In genomic region chr11:109641549-109641948, GRCh38 we compare ENCODE assay signal across 9 cellular contexts.
DNase-seq lines count a peak whose midpoint lies in the region; ATAC-seq and TF ChIP-seq lines count a peak whose summit lies in the region.
"Had no signal": no experiment of that assay in that cellular context is flagged by ENCODE, and none has a peak within 500 bp of the region (broad histone marks: within the 10 kb centered on the region; RNA-seq: fewer than 3 reads in every experiment).

No MANE protein-coding gene starts in this region.

- POLR2A ChIA-PET in HCT116 (lab: Charles Lee): no interaction called here

- H3K27me3 Mint-ChIP-seq in activated T-helper 2 cell treated with anti-CD3 and anti-CD28 coated beads, Interferon-gamma antibody, Interleukin-2, Interleukin-4, amounts not matched to agents 10 μg/mL and 5 μg/mL and 100 μg/mL, durations not matched to agents 14 hours and 24 hours and 36 hours (ENCODE audit: low read depth): no peaks in the 10 kb centered on the region

- no peaks in the 10 kb centered on the region for H3K9me2 ChIP-seq in HCT116 (ENCODE audit: insufficient read depth)

- H3K4me1 Mint-ChIP-seq in activated T-helper 2 cell treated with anti-CD3 and anti-CD28 coated beads, Interferon-gamma antibody, Interleukin-2, Interleukin-4, amounts not matched to agents 10 μg/mL and 5 μg/mL and 100 μg/mL, durations not matched to agents 14 hours and 24 hours and 36 hours (ENCODE audit: low read depth): no peaks in the 10 kb centered on the region

- ATAC-seq in HCT116 (no peak), SK-N-SH treated with all-trans-retinoic acid at 6 μM for 48 hours (peak; percentile 63; the same call in 2 of the 3 replicates)

- DNase-seq in A172 (ENCODE audit: low spot score) (peak; percentile 36), HCT116 (ENCODE audit: low read depth, low spot score) (no peak), glomerular visceral epithelial cell (ENCODE audit: extremely low spot score) (peak; percentile 27), NCI-H2029 (lab: John Stamatoyannopoulos, UW) (no peak), T-helper 1 cell (no peak), superior temporal gyrus (ENCODE audit: extremely low spot score) (no peak)
- no peak for DNase-seq in activated T-helper 2 cell treated with anti-CD3 and anti-CD28 coated beads, Interferon-gamma antibody, Interleukin-2, Interleukin-4, amounts not matched to agents 10 μg/mL and 5 μg/mL and 100 μg/mL, durations not matched to agents 14 hours and 24 hours and 36 hours (ENCODE audit: low spot score)
- DNase-seq: NCI-H1092 had no signal

- RAD21 ChIA-PET in HCT116 (lab: Charles Lee; ENCODE audit: low non-redundant PET in 1 of 2, low total read pairs in 2 of 2, uncharacterized antibody in 2 of 2, unreplicated experiment in 2 of 2): no interaction called here

- TF ChIP-seq RAD21 in HCT116 (IDR thresholded peaks at IDR 0.05; ENCODE audit: low read depth): no peak

- H2AFZ ChIP-seq in HCT116 (ENCODE audit: low read depth, low read length, poor library complexity, severe bottlenecking): no peak overlapping the region

- no peak overlapping the region for H3K4me3 Mint-ChIP-seq in activated T-helper 2 cell treated with anti-CD3 and anti-CD28 coated beads, Interferon-gamma antibody, Interleukin-2, Interleukin-4, amounts not matched to agents 10 μg/mL and 5 μg/mL and 100 μg/mL, durations not matched to agents 14 hours and 24 hours and 36 hours (ENCODE audit: low read depth)

- no peak overlapping the region for H3K27ac ChIP-seq in HCT116 (ENCODE audit: low read depth, low read length)

- H3K27me3 ChIP-seq in HCT116 (ENCODE audit: insufficient read depth, low read length): no peaks in the 10 kb centered on the region

- BruUV-seq in HCT116 (replicated peaks; lab: Mats Ljungman, UMichigan): no TSS peak

- no peaks in the 10 kb centered on the region for H3K79me2 ChIP-seq in HCT116 (ENCODE audit: insufficient read depth, low read length)

- H3K4me1 ChIP-seq in HCT116 (ENCODE audit: control insufficient read depth in 1 of 2, insufficient read depth in 2 of 2, low read length in 2 of 2): no peaks in the 10 kb centered on the region

- H3K9ac ChIP-seq in HCT116 (ENCODE audit: low read length): no peak overlapping the region

- H3K9me3 Mint-ChIP-seq in activated T-helper 2 cell treated with anti-CD3 and anti-CD28 coated beads, Interferon-gamma antibody, Interleukin-2, Interleukin-4, amounts not matched to agents 10 μg/mL and 5 μg/mL and 100 μg/mL, durations not matched to agents 14 hours and 24 hours and 36 hours: no peaks in the 10 kb centered on the region

- no peaks in the 10 kb centered on the region for H3K36me3 Mint-ChIP-seq in activated T-helper 2 cell treated with anti-CD3 and anti-CD28 coated beads, Interferon-gamma antibody, Interleukin-2, Interleukin-4, amounts not matched to agents 10 μg/mL and 5 μg/mL and 100 μg/mL, durations not matched to agents 14 hours and 24 hours and 36 hours (ENCODE audit: low read depth)

- intact Hi-C loops in HCT116 (cut with micrococcal nuclease): no loop called here
- intact Hi-C loops in activated T-helper 2 cell treated with anti-CD3 and anti-CD28 coated beads, Interferon-gamma antibody, Interleukin-2, Interleukin-4, amounts not matched to agents 10 μg/mL and 5 μg/mL and 100 μg/mL, durations not matched to agents 14 hours and 24 hours and 36 hours (cut with micrococcal nuclease): no loop called here

- CTCF ChIA-PET in HCT116 (lab: Charles Lee): no interaction called here

- H3K27ac Mint-ChIP-seq in activated T-helper 2 cell treated with anti-CD3 and anti-CD28 coated beads, Interferon-gamma antibody, Interleukin-2, Interleukin-4, amounts not matched to agents 10 μg/mL and 5 μg/mL and 100 μg/mL, durations not matched to agents 14 hours and 24 hours and 36 hours: no peak overlapping the region

- no peaks in the 10 kb centered on the region for H3K36me3 ChIP-seq in HCT116 (ENCODE audit: control insufficient read depth in 1 of 2, insufficient read depth in 2 of 2, low read length in 2 of 2)

- no peak for TF ChIP-seq POLR2A in HCT116 (IDR thresholded peaks at IDR 0.05; ENCODE audit: borderline replicate concordance, extremely low read depth, insufficient read depth, insufficient read length)

- no peak overlapping the region for H3K4me2 ChIP-seq in HCT116 (ENCODE audit: low read length)

- H3K9me3 ChIP-seq in HCT116 (ENCODE audit: control insufficient read depth in 1 of 2, insufficient read depth in 1 of 2, low read depth in 1 of 2, low read length in 2 of 2): no peaks in the 10 kb centered on the region

- no peak for TF ChIP-seq CTCF in HCT116 (IDR thresholded peaks at IDR 0.05 in 2 of 3, conservative IDR thresholded peaks at IDR 0.05 in 1 of 3; ENCODE audit: borderline replicate concordance in 1 of 3, insufficient read depth in 1 of 3, low read depth in 2 of 3, low read length in 2 of 3)

- no peaks in the 10 kb centered on the region for H4K20me1 ChIP-seq in HCT116 (ENCODE audit: insufficient read depth)

- no peak overlapping the region for H3K4me3 ChIP-seq in HCT116 (replicated peaks in 1 of 2; ENCODE audit: low read depth in 1 of 2, low read length in 2 of 2)

TF ChIP-seq in HCT116, 20 proteins besides CTCF, POLR2A, EP300 and RAD21:
- TF ChIP-seq ZFX (IDR thresholded peaks at IDR 0.05): no peak
- peak; percentile 88 for TF ChIP-seq REST (IDR thresholded peaks at IDR 0.05; ENCODE audit: low read depth)

TF ChIP-seq in SK-N-SH treated with all-trans-retinoic acid at 6 μM for 48 hours, 23 proteins besides CTCF, POLR2A, EP300 and RAD21 (continues in another document):
- no peak for TF ChIP-seq CSRNP3 (CRISPR knock-in tag; IDR thresholded peaks at IDR 0.05)
- TF ChIP-seq TSHZ2 (CRISPR knock-in tag; IDR thresholded peaks at IDR 0.05): peak; percentile 56; the same call in 1 of the 2 replicates
- no peak for TF ChIP-seq OSR1 (CRISPR knock-in tag; IDR thresholded peaks at IDR 0.05)
- no peak for TF ChIP-seq TOX (CRISPR knock-in tag; IDR thresholded peaks at IDR 0.05; ENCODE audit: borderline replicate concordance)
- TF ChIP-seq ARNTL (CRISPR knock-in tag; IDR thresholded peaks at IDR 0.05; ENCODE audit: borderline replicate concordance, low read depth): no peak
- peak; percentile 80; the same call in 1 of the 2 replicates for TF ChIP-seq CSDC2 (CRISPR knock-in tag; IDR thresholded peaks at IDR 0.05)
- no peak for TF ChIP-seq BACH2 (CRISPR knock-in tag; IDR thresholded peaks at IDR 0.05; ENCODE audit: borderline replicate concordance)
- no peak for TF ChIP-seq ZNF70 (CRISPR knock-in tag; IDR thresholded peaks at IDR 0.05)
- TF ChIP-seq CREB5 (CRISPR knock-in tag; IDR thresholded peaks at IDR 0.05; ENCODE audit: low read depth): no peak
- TF ChIP-seq SNAI2 (CRISPR knock-in tag; IDR thresholded peaks at IDR 0.05): peak; percentile 95
- no peak for TF ChIP-seq RARB (CRISPR knock-in tag; IDR thresholded peaks at IDR 0.05)
- TF ChIP-seq ISL1 (CRISPR knock-in tag; IDR thresholded peaks at IDR 0.05): no peak
- TF ChIP-seq ZNF8 (CRISPR knock-in tag; IDR thresholded peaks at IDR 0.05): no peak
- TF ChIP-seq PPARA (CRISPR knock-in tag; IDR thresholded peaks at IDR 0.05; ENCODE audit: borderline replicate concordance): 0 out of 2 replicates have a peak, but pooled peaks have one; percentile 45
- TF ChIP-seq TCF4 (CRISPR knock-in tag; IDR thresholded peaks at IDR 0.05; ENCODE audit: borderline replicate concordance): no peak
- TF ChIP-seq ESRRG (CRISPR knock-in tag; IDR thresholded peaks at IDR 0.05): no peak

Comparison
In these comparisons a context has a peak if more than half of its experiments do, and no peak if none do; other contexts are left out.
1. DNase-seq: peak in A172 (single experiment) and glomerular visceral epithelial cell (single experiment); none in HCT116 (single experiment), NCI-H2029 (single experiment), activated T-helper 2 cell treated with anti-CD3 and anti-CD28 coated beads, Interferon-gamma antibody, Interleukin-2, Interleukin-4, amounts not matched to agents 10 μg/mL and 5 μg/mL and 100 μg/mL, durations not matched to agents 14 hours and 24 hours and 36 hours (single experiment), T-helper 1 cell (0 of 5) and superior temporal gyrus (single experiment).